In genomic region chr10:43398939-43399871, GRCh38 we compare ENCODE assay signal across 9 cellular contexts. TPM values are rescaled to one million over a fixed set of nuclear protein-coding genes. Genes with fewer than 3 reads are reported as not detected.
DNase-seq lines count a peak whose midpoint lies in the region; ATAC-seq and TF ChIP-seq lines count a peak whose summit lies in the region.
"Had no signal": no experiment of that assay in that cellular context is flagged by ENCODE, and none has a peak within 500 bp of the region (broad histone marks: within the 10 kb centered on the region; RNA-seq: fewer than 3 reads in every experiment).

No MANE protein-coding gene starts in this region.

- peaks cover 77% of the 10 kb centered on the region for H3K36me3 ChIP-seq in RWPE2 (ENCODE audit: low read depth)
- H3K36me3 ChIP-seq in endodermal cell (ENCODE audit: control insufficient read depth, insufficient read depth, low read length) = peaks cover 53% of the 10 kb centered on the region
- H3K36me3 ChIP-seq in spleen = peaks cover 0 to 51% (median 7%) of the 10 kb centered on the region in 6 donors

- TF ChIP-seq CTCF in RWPE2 (IDR thresholded peaks at IDR 0.05; ENCODE audit: poor library complexity, severe bottlenecking) (no peak), endodermal cell (conservative IDR thresholded peaks at IDR 0.05) (no peak), spleen (IDR thresholded peaks at IDR 0.05 in 8 of 11, conservative IDR thresholded peaks at IDR 0.05 in 3 of 11) (no peak)

- H3K4me1 ChIP-seq in RWPE2 (ENCODE audit: insufficient read depth, poor library complexity, severe bottlenecking) = peaks cover 49% of the 10 kb centered on the region
- peaks cover 14% of the 10 kb centered on the region for H3K4me1 ChIP-seq in endodermal cell (ENCODE audit: control insufficient read depth, insufficient read depth, low read length)
- peaks cover 59 to 95% (median 91%) of the 10 kb centered on the region in 6 donors for H3K4me1 ChIP-seq in spleen

- WGBS in endodermal cell (ENCODE audit: insufficient coverage in 1 of 2, insufficient read length in 1 of 2), 2 experiments = 90 to 100% methylated on average over 1 to 3 of the region's 3 CpGs
- 38 to 59% (median 45%) methylated on average over 3 of the region's 3 CpGs for WGBS in spleen, 5 donors

- ATAC-seq in RWPE2 (ENCODE audit: low read depth) (no peak), GM18858 (IDR thresholded peaks at IDR 0.05; ENCODE audit: unreplicated experiment) (no peak)

- H3K9me3 ChIP-seq in RWPE2 (ENCODE audit: severe bottlenecking) (no peaks in the 10 kb centered on the region), endodermal cell (ENCODE audit: control insufficient read depth, low read length) (no peaks in the 10 kb centered on the region), spleen (no peaks in the 10 kb centered on the region)

- no peak for TF ChIP-seq POLR2A in spleen (IDR thresholded peaks at IDR 0.05)

- H3K9me3 Mint-ChIP-seq in endodermal cell = no peaks in the 10 kb centered on the region

- peak overlapping the region; percentile 91 for H3K27ac ChIP-seq in RWPE2 (ENCODE audit: poor library complexity, severe bottlenecking)
- H3K27ac ChIP-seq in endodermal cell (ENCODE audit: low read depth, low read length) = no peak overlapping the region
- peak overlapping the region; percentile 16 to 100 (median 98) for H3K27ac ChIP-seq in spleen

- intact Hi-C loops in spleen (cut with DNase I; ENCODE audit: low total_unique reads) = no loop called here

- H3K4me3 Mint-ChIP-seq in endodermal cell = no peak overlapping the region

- no peaks in the 10 kb centered on the region for H3K27me3 Mint-ChIP-seq in endodermal cell (ENCODE audit: insufficient read depth)

- H3K36me3 Mint-ChIP-seq in endodermal cell (ENCODE audit: low read depth) = peaks cover 38% of the 10 kb centered on the region

- H3K27me3 ChIP-seq in RWPE2 (ENCODE audit: insufficient read depth, poor library complexity, severe bottlenecking) = no peaks in the 10 kb centered on the region
- H3K27me3 ChIP-seq in endodermal cell (ENCODE audit: control insufficient read depth, insufficient read depth, low read length, poor library complexity, severe bottlenecking) = no peaks in the 10 kb centered on the region
- H3K27me3 ChIP-seq in spleen (replicated peaks in 1 of 7) = no peaks in the 10 kb centered on the region

- DNase-seq in NOMO-1 treated with DMSO at 0.1 percent for 48 hours (lab: John Stamatoyannopoulos, UW; ENCODE audit: unreplicated experiment) (peak; percentile 6), NOMO-1 treated with dmso at 0.1 percent for 144 hours (lab: John Stamatoyannopoulos, UW; ENCODE audit: unreplicated experiment) (no peak), RWPE2 (ENCODE audit: low spot score) (no peak), endodermal cell (no peak), spleen (no peak), RPMI8226 (no peak), COR-L47 (lab: John Stamatoyannopoulos, UW) (no peak)
- DNase-seq: cortex of kidney had no signal

- H3K4me3 ChIP-seq in RWPE2 (ENCODE audit: severe bottlenecking) (no peak overlapping the region), endodermal cell (ENCODE audit: low read length) (peak overlapping the region; percentile 67), spleen (peak overlapping the region in 1 of 8 donors; percentile 13)

- H3K9ac ChIP-seq in endodermal cell (ENCODE audit: extremely low read depth, low read length, poor library complexity, severe bottlenecking) = peak overlapping the region; percentile 22

- peaks cover 46% of the 10 kb centered on the region for H3K4me1 Mint-ChIP-seq in endodermal cell

- peak overlapping the region; percentile 19 for H3K27ac Mint-ChIP-seq in endodermal cell

RNA-seq across cellular contexts. Expression of gene HNRNPF, which starts 9.8 kb away (rescaled TPM):
- total RNA-seq in endodermal cell (100 to 1,000 TPM; 283 to 299 TPM), spleen (100 to 1,000 TPM; 159 to 253 (median 206) TPM)
- polyA plus RNA-seq in endodermal cell (2013, experiment 1 of 2) = 222 TPM
- 193 TPM for polyA plus RNA-seq in endodermal cell (2013, experiment 2 of 2)
- 100 to 1,000 TPM in 2 of 3 donors, 10 to 100 TPM in 1; 82.8 to 141 (median 116) TPM for polyA plus RNA-seq in spleen

RNA-seq across cellular contexts. Expression of gene FXYD4, which starts 27.8 kb away (rescaled TPM):
- under 1 TPM in 1 of 2 donors, not detected in 1; 0.97 TPM for total RNA-seq in endodermal cell
- not detected for polyA plus RNA-seq in endodermal cell (2013, experiment 1 of 2)
- not detected for polyA plus RNA-seq in endodermal cell (2013, experiment 2 of 2)
- not detected for total RNA-seq in spleen
- polyA plus RNA-seq in spleen = under 1 TPM in 1 of 3 donors, not detected in 2; 0.20 TPM

RNA-seq across cellular contexts. Expression of gene ZNF487, which starts 37.7 kb away (rescaled TPM):
- total RNA-seq in endodermal cell = 1 to 10 TPM; 3.8 to 6.6 TPM
- polyA plus RNA-seq in endodermal cell (2013, experiment 1 of 2) = 3.8 TPM
- 5.3 TPM for polyA plus RNA-seq in endodermal cell (2013, experiment 2 of 2)
- total RNA-seq in spleen = 10 to 100 TPM in 2 of 7 donors, 1 to 10 TPM in 5; 5.8 to 12.1 (median 7.9) TPM
- 1 to 10 TPM; 4.9 to 9.6 (median 7.0) TPM for polyA plus RNA-seq in spleen
